In genomic region chr11:130434521-130435223, GRCh38 we compare ENCODE assay signal across 1 cellular context.
TF ChIP-seq lines count a peak whose summit lies in the region.

No MANE protein-coding gene starts in this region.

TF ChIP-seq in H1, 55 proteins besides CTCF, POLR2A, EP300 and RAD21:
- TF ChIP-seq SP1 (IDR thresholded peaks at IDR 0.05; ENCODE audit: low read depth, low read length): no peak
- no peak for TF ChIP-seq POU5F1 (IDR thresholded peaks at IDR 0.05; ENCODE audit: low read depth, low read length)
- TF ChIP-seq TEAD4 (IDR thresholded peaks at IDR 0.05; ENCODE audit: low read depth, low read length): 0 out of 2 replicates have a peak, but pooled peaks have one; percentile 13
- 0 out of 2 replicates have a peak, but pooled peaks have one; percentile 12 for TF ChIP-seq CREB1 (IDR thresholded peaks at IDR 0.05)
- TF ChIP-seq KDM5A (IDR thresholded peaks at IDR 0.05; ENCODE audit: low read length): no peak; the same call in 1 of the 2 replicates
- TF ChIP-seq SIN3A (conservative IDR thresholded peaks at IDR 0.05 in 1 of 2, IDR thresholded peaks at IDR 0.05 in 1 of 2; ENCODE audit: low read depth in 1 of 2, low read length in 2 of 2): 0 out of 4 replicates have a peak, but pooled peaks of 1 of the 2 experiments have one; percentile 37
- peak; percentile 58 for TF ChIP-seq ASH2L (IDR thresholded peaks at IDR 0.05; ENCODE audit: low read length)
- TF ChIP-seq KDM4A (IDR thresholded peaks at IDR 0.05; ENCODE audit: low read depth, low read length, severe bottlenecking): peak; percentile 60
- TF ChIP-seq MAX (IDR thresholded peaks at IDR 0.05): peak; percentile 23; the same call in 1 of the 2 replicates
- TF ChIP-seq CHD7 (IDR thresholded peaks at IDR 0.05; ENCODE audit: insufficient replicate concordance, low read length): peak; percentile 48
